ENCODE assay signal across 1 cellular context in genomic region chr1:9281907-9282306, GRCh38.
TF ChIP-seq lines count a peak whose summit lies in the region.

No MANE protein-coding gene starts in this region.

TF ChIP-seq in K562, 482 proteins besides CTCF, POLR2A, EP300 and RAD21:
- no peak for TF ChIP-seq GABPA (tag; conservative IDR thresholded peaks at IDR 0.05; ENCODE audit: low read depth)
- no peak for TF ChIP-seq U2AF2 (optimal IDR thresholded peaks at IDR 0.05; ENCODE audit: low read depth, low read length)
- TF ChIP-seq FUS (optimal IDR thresholded peaks at IDR 0.05; ENCODE audit: low read depth, low read length) = no peak
- TF ChIP-seq XRCC4 (IDR thresholded peaks at IDR 0.05; ENCODE audit: extremely low read depth, insufficient read depth, insufficient read length) = no peak
- no peak for TF ChIP-seq CBX1 (IDR thresholded peaks at IDR 0.05; ENCODE audit: low read depth)
- no peak for TF ChIP-seq HIVEP1 (CRISPR knock-in tag; IDR thresholded peaks at IDR 0.05)
- TF ChIP-seq ZNF347 (CRISPR knock-in tag; IDR thresholded peaks at IDR 0.05; ENCODE audit: low read depth) = no peak
- no peak for TF ChIP-seq EZH2 (IDR thresholded peaks at IDR 0.05; ENCODE audit: borderline replicate concordance, low read depth, low read length)
- no peak for TF ChIP-seq CTCFL (IDR thresholded peaks at IDR 0.05; ENCODE audit: borderline replicate concordance, insufficient read depth, low read depth, low read length, poor library complexity, severe bottlenecking)
- TF ChIP-seq GATA2 (CRISPR knock-in tag; IDR thresholded peaks at IDR 0.05) = no peak
- no peak for TF ChIP-seq MTF1 (CRISPR knock-in tag; IDR thresholded peaks at IDR 0.05; ENCODE audit: borderline replicate concordance)
- TF ChIP-seq CHD1 (IDR thresholded peaks at IDR 0.05; ENCODE audit: low read length) = no peak
TF ChIP-seq in K562: peak in this region for 0.
